ENCODE assay signal across 24 cellular contexts in genomic region chr22:11325767-11326166, GRCh38.
"Had no signal": no experiment of that assay in that cellular context is flagged by ENCODE, and none has a peak within 500 bp of the region (broad histone marks: within the 10 kb centered on the region; RNA-seq: fewer than 3 reads in every experiment).

No MANE protein-coding gene starts in this region.

- H3K4me1 Mint-ChIP-seq: endodermal cell had no signal

- H3K27ac Mint-ChIP-seq: dendritic cell treated with granulocyte-macrophage colony-stimulating factor and Interleukin-4, amounts not matched to agents 40 ng/mL and 50 ng/mL, for 4 days; effector memory CD8-positive, alpha-beta T cell; endodermal cell had no signal

- H3K27ac ChIP-seq: colonic mucosa, coronary artery, dorsolateral prefrontal cortex, epithelial cell of prostate, esophagus squamous epithelium, foreskin keratinocyte, gastrocnemius medialis, gastroesophageal sphincter, heart left ventricle, heart right ventricle had no signal

- H3K9me3 ChIP-seq: colonic mucosa had no signal

- H3K4me1 ChIP-seq: colonic mucosa, esophagus squamous epithelium, foreskin keratinocyte, gastrocnemius medialis, gastroesophageal sphincter, heart left ventricle, heart right ventricle had no signal

- H3K27me3 Mint-ChIP-seq: dendritic cell treated with granulocyte-macrophage colony-stimulating factor and Interleukin-4, amounts not matched to agents 40 ng/mL and 50 ng/mL, for 4 days; effector memory CD8-positive, alpha-beta T cell had no signal

- H3K36me3 ChIP-seq: colonic mucosa, esophagus squamous epithelium, gastrocnemius medialis, gastroesophageal sphincter, heart left ventricle, heart right ventricle had no signal

- ATAC-seq: effector memory CD8-positive, alpha-beta T cell; esophagus mucosa; foreskin keratinocyte; gastrocnemius medialis; gastroesophageal sphincter; heart left ventricle; heart right ventricle had no signal

- H3K4me3 Mint-ChIP-seq: dendritic cell treated with granulocyte-macrophage colony-stimulating factor and Interleukin-4, amounts not matched to agents 40 ng/mL and 50 ng/mL, for 4 days; effector memory CD8-positive, alpha-beta T cell; endodermal cell had no signal

- H3K27me3 ChIP-seq: colonic mucosa, esophagus squamous epithelium, foreskin keratinocyte, gastrocnemius medialis, gastroesophageal sphincter, heart left ventricle, heart right ventricle had no signal

- DNase-seq: colonic mucosa; cortex of kidney; dermis blood vessel endothelial cell; dorsolateral prefrontal cortex; effector CD4-positive, alpha-beta T cell; effector CD8-positive, alpha-beta T cell; effector memory CD4-positive, alpha-beta T cell; effector memory CD8-positive, alpha-beta T cell; endodermal cell; erythroblast; esophagus squamous epithelium; foreskin fibroblast; foreskin keratinocyte; foreskin melanocyte; gastrocnemius medialis; glutamatergic neuron; head of caudate nucleus; heart left ventricle; heart right ventricle had no signal

- H3K4me3 ChIP-seq: colonic mucosa, coronary artery, dorsolateral prefrontal cortex, esophagus squamous epithelium, gastrocnemius medialis, gastroesophageal sphincter, heart left ventricle, heart right ventricle had no signal
